Comparison of ENCODE assay signal across 20 cellular contexts in the genomic region with DNA sequence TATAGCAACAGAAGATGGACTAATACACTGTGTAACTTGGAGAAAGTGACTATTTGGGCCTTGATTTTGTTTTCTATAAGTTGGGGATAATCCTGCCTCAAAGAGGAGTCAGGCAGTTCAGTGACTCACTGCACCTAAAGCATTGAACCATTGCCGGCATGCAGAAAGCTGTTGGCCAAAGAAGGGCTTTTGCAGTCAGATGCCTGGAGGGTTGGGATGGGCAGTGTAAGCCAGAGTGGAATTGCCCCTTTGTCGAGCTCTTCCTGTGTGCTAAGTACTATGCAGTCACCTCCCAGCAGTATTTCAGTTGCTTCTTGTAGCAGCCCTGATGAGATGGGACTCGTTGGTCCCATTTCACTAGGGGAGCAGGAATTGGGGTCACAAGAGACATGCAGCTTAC.
"Had no signal": no experiment of that assay in that cellular context is flagged by ENCODE, and none has a peak within 500 bp of the region (broad histone marks: within the 10 kb centered on the region; RNA-seq: fewer than 3 reads in every experiment).

No MANE protein-coding gene starts in this region.

- H3K4me1 ChIP-seq: suprapubic skin, thyroid gland, upper lobe of left lung, uterus had no signal

- H3K9me3 Mint-ChIP-seq: central memory CD8-positive, alpha-beta T cell; natural killer cell; neural crest cell; stimulated activated effector memory CD8-positive, alpha-beta T cell treated with anti-CD3 and anti-CD28 coated beads, Interleukin-12 subunit alpha, Interleukin-12 subunit beta, amount 100 ng/mL, for 72 hours had no signal

- H3K36me3 ChIP-seq: uterus had no signal

- H3K27me3 Mint-ChIP-seq: central memory CD8-positive, alpha-beta T cell had no signal

- H3K4me3 ChIP-seq: dorsolateral prefrontal cortex, esophagus squamous epithelium, ovary, suprapubic skin, thyroid gland, upper lobe of left lung, uterus had no signal

- H3K9me3 ChIP-seq: esophagus squamous epithelium, suprapubic skin, thyroid gland, upper lobe of left lung had no signal

- H3K27me3 ChIP-seq: dorsolateral prefrontal cortex, esophagus squamous epithelium, ovary, suprapubic skin, thyroid gland, upper lobe of left lung, uterus had no signal

- H3K4me1 Mint-ChIP-seq: mesothelial cell of epicardium, neural crest cell had no signal

- H3K27ac ChIP-seq: dorsolateral prefrontal cortex, ovary, suprapubic skin, thyroid gland, upper lobe of left lung, uterus had no signal

- ATAC-seq: left lobe of liver; natural killer cell; right cardiac atrium; stimulated activated effector memory CD8-positive, alpha-beta T cell treated with anti-CD3 and anti-CD28 coated beads, Interleukin-12 subunit alpha, Interleukin-12 subunit beta, amount 100 ng/mL, for 72 hours; stimulated activated naive CD8-positive, alpha-beta T cell treated with anti-CD3 and anti-CD28 coated beads, Interleukin-15, Interleukin-2, amounts not matched to agents 100 U/mL and 50 U/mL, for 24 hours had no signal

- H3K27ac Mint-ChIP-seq: mesothelial cell of epicardium; natural killer cell; stimulated activated effector memory CD8-positive, alpha-beta T cell treated with anti-CD3 and anti-CD28 coated beads, Interleukin-12 subunit alpha, Interleukin-12 subunit beta, amount 100 ng/mL, for 72 hours had no signal

- H3K4me3 Mint-ChIP-seq: central memory CD8-positive, alpha-beta T cell; mesothelial cell of epicardium; natural killer cell; neural crest cell; stimulated activated effector memory CD8-positive, alpha-beta T cell treated with anti-CD3 and anti-CD28 coated beads, Interleukin-12 subunit alpha, Interleukin-12 subunit beta, amount 100 ng/mL, for 72 hours had no signal

- DNase-seq: cortex of kidney; dorsolateral prefrontal cortex; effector memory CD4-positive, alpha-beta T cell; esophagus squamous epithelium; foreskin fibroblast; natural killer cell; ovary; right cardiac atrium; stimulated activated CD4-positive, alpha-beta T cell treated with anti-CD3 and anti-CD28 coated beads, Interleukin-4, amount 100 ng/mL, for 1 hour; stimulated activated CD8-positive, alpha-beta memory T cell treated with anti-CD3 and anti-CD28 coated beads, Interleukin-4, amount 100 ng/mL, for 48 hours; stimulated activated naive CD8-positive, alpha-beta T cell treated with anti-CD3 and anti-CD28 coated beads, Interleukin-15, Interleukin-2, amounts not matched to agents 100 U/mL and 50 U/mL, for 24 hours; thyroid gland; upper lobe of left lung; uterus had no signal
